Comparison of ENCODE assay signal across 8 cellular contexts in the genomic region with DNA sequence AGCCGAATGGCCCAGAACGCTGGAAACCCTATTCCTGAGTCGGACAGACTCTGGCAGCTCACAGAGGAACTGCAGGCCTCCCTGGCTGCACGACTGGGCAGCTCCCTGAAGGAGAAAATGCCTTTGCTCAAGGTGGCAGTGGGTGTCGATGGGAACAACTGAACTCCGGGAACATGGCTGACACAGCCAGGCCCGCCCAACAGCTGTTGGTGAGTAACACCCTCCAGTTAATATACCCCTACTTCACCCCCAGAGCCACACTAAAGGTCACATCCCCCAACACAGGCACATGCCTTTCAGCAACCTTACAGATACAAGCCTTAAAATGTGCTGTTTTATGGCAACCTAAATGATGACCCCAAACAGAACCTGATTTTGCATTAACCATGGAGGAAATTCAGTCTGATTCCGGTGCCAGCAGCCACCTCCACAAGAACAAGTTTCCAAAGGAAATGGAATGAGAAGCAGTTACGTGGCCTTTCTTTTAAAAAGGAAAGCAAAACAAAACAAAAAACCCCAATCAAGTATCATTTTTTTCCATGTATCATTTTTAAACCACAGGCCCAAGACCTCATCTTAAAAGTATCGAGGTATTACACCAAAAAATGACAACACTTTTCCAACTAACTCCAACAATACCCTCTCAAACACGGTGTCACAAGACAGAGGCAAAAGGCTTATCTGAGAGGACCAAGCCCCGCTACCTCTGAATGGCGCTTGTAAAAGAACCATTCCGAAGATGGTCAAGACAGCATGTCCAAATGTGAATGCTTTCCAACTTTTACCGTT. TPM values are rescaled to one million over a fixed set of nuclear protein-coding genes. Genes with fewer than 3 reads are reported as not detected.
A peak's percentile ranks its signal among the peaks of the same experiment; 100 is the strongest.
DNase-seq lines count a peak whose midpoint lies in the region; ATAC-seq and TF ChIP-seq lines count a peak whose summit lies in the region.

No MANE protein-coding gene starts in this region.

- DNase-seq in RPMI7951 (ENCODE audit: low read depth): peak; percentile 75
- peak; percentile 77 for DNase-seq in hepatic stellate cell (ENCODE audit: low spot score)
- peak; percentile 87 to 94 for DNase-seq in gastrocnemius medialis
- no peak for DNase-seq in iPS-NIHi7 (ENCODE audit: extremely low spot score)
- no peak for DNase-seq in NCI-H1436 (lab: John Stamatoyannopoulos, UW)

- H3K27me3 ChIP-seq in DOHH2 (ENCODE audit: control insufficient read depth, low read length): peaks cover 16% of the 10 kb centered on the region
- no peaks in the 10 kb centered on the region for H3K27me3 ChIP-seq in gastrocnemius medialis

- in situ Hi-C loops in gastrocnemius medialis (cut with MboI; ENCODE audit: low sequenced_read_pairs in 4 of 4): loop anchor here in 1 of 4 donors (5.0 kb wide), 1 partner anchor 71 kb away; no protein-coding TSS in a partner anchor

- H3F3A ChIP-seq in DOHH2 (ENCODE audit: control insufficient read depth, insufficient read depth): 0 out of 2 replicates have a peak, but pooled peaks cover 2% of the 10 kb centered on the region

- intact Hi-C loops in gastrocnemius medialis (cut with DNase I; ENCODE audit: low total_unique reads): loop anchor here (1.0 to 10.0 kb wide), 3 partner anchors 9 to 1029 kb away; no protein-coding TSS in a partner anchor

- H3K79me2 ChIP-seq in DOHH2 (ENCODE audit: control insufficient read depth, low read length): no peaks in the 10 kb centered on the region

- H3K4me1 ChIP-seq in DOHH2 (ENCODE audit: control insufficient read depth, low read length) (peaks cover 35% of the 10 kb centered on the region), gastrocnemius medialis (peaks cover 49 to 56% of the 10 kb centered on the region in 2 donors)

- TF ChIP-seq CTCF in DOHH2 (IDR thresholded peaks at IDR 0.05; ENCODE audit: low read depth, low read length, poor library complexity, severe bottlenecking): no peak
- TF ChIP-seq CTCF in gastrocnemius medialis (IDR thresholded peaks at IDR 0.05 in 4 of 5, conservative IDR thresholded peaks at IDR 0.05 in 1 of 5): no peak

- ATAC-seq in gastrocnemius medialis: peak; percentile 38 to 42
- no peak for ATAC-seq in HG03097 (IDR thresholded peaks at IDR 0.05; ENCODE audit: low FRiP score, unreplicated experiment)

- H3K36me3 ChIP-seq in DOHH2 (ENCODE audit: control insufficient read depth, low read length): no peaks in the 10 kb centered on the region
- peaks cover 0 to 10% of the 10 kb centered on the region in 2 donors for H3K36me3 ChIP-seq in gastrocnemius medialis

- H3K9me2 ChIP-seq in DOHH2 (replicated peaks; ENCODE audit: control insufficient read depth, low read length): no peaks in the 10 kb centered on the region

- H3K4me3 ChIP-seq in DOHH2 (ENCODE audit: low read length) (no peak overlapping the region), gastrocnemius medialis (peak overlapping the region; percentile 76 to 99 (median 96))

- H3K4me2 ChIP-seq in DOHH2 (ENCODE audit: low read length): peak overlapping the region; percentile 78

- no peaks in the 10 kb centered on the region for H4K20me1 ChIP-seq in DOHH2 (ENCODE audit: control insufficient read depth, insufficient read depth, low read depth, low read length)

- H3K27ac ChIP-seq in DOHH2 (ENCODE audit: low read depth, low read length) (no peak overlapping the region), angular gyrus (ENCODE audit: low read depth, low read length) (peak overlapping the region; percentile 99), gastrocnemius medialis (peak overlapping the region; percentile 92 to 100 (median 100))

- TF ChIP-seq POLR2A in gastrocnemius medialis (IDR thresholded peaks at IDR 0.05): no peak

- no peaks in the 10 kb centered on the region for H3K9me3 ChIP-seq in DOHH2 (ENCODE audit: control insufficient read depth, insufficient read depth, low read length)
- no peaks in the 10 kb centered on the region for H3K9me3 ChIP-seq in gastrocnemius medialis

RNA-seq across cellular contexts. Expression of a gene that starts 3.1 kb away (rescaled TPM):
- total RNA-seq in RPMI7951 (2014; rRNA removed; shearing (Covaris generic)): 14.9 and 18.1 TPM in 2 replicates
- total RNA-seq in gastrocnemius medialis: 100 to 1,000 TPM; 122 to 174 (median 169) TPM

Comparison
In these comparisons a context has a peak if more than half of its experiments do, and no peak if none do; other contexts are left out.
1. DNase-seq: peak in RPMI7951 (single experiment), hepatic stellate cell (single experiment) and gastrocnemius medialis (2 of 2); none in iPS-NIHi7 (single experiment) and NCI-H1436 (single experiment).